In genomic region chr1:19987719-19988118, GRCh38 we compare ENCODE assay signal across 21 cellular contexts. TPM values are rescaled to one million over a fixed set of nuclear protein-coding genes. Genes with fewer than 3 reads are reported as not detected.
A peak's percentile ranks its signal among the peaks of the same experiment; 100 is the strongest.
DNase-seq lines count a peak whose midpoint lies in the region; ATAC-seq, FAIRE-seq and TF ChIP-seq lines count a peak whose summit lies in the region.
"Had no signal": no experiment of that assay in that cellular context is flagged by ENCODE, and none has a peak within 500 bp of the region (broad histone marks: within the 10 kb centered on the region; RNA-seq: fewer than 3 reads in every experiment).

No MANE protein-coding gene starts in this region.

- H2BK12ac ChIP-seq in H1 (ENCODE audit: low read depth, low read length), result no peak overlapping the region

- no peak overlapping the region for H2BK20ac ChIP-seq in H1 (ENCODE audit: low read length)

- DNase-seq in H1 (ENCODE audit: low read depth in 1 of 2, low spot score in 2 of 2) (no peak), HepG2 (ENCODE audit: low spot score) (peak; percentile 93), smooth muscle cell (lab: John Stamatoyannopoulos, UW; ENCODE audit: unreplicated experiment) (no peak), prostate gland (ENCODE audit: low spot score) (no peak), D721Med (ENCODE audit: insufficient read length, low spot score) (no peak), GM10266 (ENCODE audit: extremely low spot score) (no peak)
- DNase-seq: C1 segment of cervical spinal cord; Calu3; CD4-positive, alpha-beta memory T cell; COR-L47; DMS153; DND-41; HCEC 1CT had no signal

- H2BK15ac ChIP-seq in H1 (ENCODE audit: low read length), result no peak overlapping the region

- no peaks in the 10 kb centered on the region for H3K79me1 ChIP-seq in H1 (ENCODE audit: low read depth, low read length)

- H3K27me3 ChIP-seq in H1 (replicated peaks in 1 of 4; ENCODE audit: control insufficient read depth in 3 of 4, extremely low read depth in 1 of 4, insufficient read depth in 3 of 4, low read length in 3 of 4) (no peaks in the 10 kb centered on the region), HepG2 (ENCODE audit: control insufficient read depth in 1 of 2, insufficient read depth in 2 of 2, low read length in 2 of 2) (no peaks in the 10 kb centered on the region), smooth muscle cell (ENCODE audit: low read depth) (no peaks in the 10 kb centered on the region), prostate gland (replicated peaks; ENCODE audit: insufficient read depth) (no peaks in the 10 kb centered on the region)

- H3K4me1 ChIP-seq in H1 (replicated peaks in 1 of 4; ENCODE audit: control insufficient read depth in 3 of 4, insufficient read depth in 4 of 4, low read length in 3 of 4) (peaks cover 6 to 13% (median 11%) of the 10 kb centered on the region in 4 experiments; a peak in 6 of 7 replicates), HepG2 (ENCODE audit: insufficient read depth, low read length) (peaks cover 37% of the 10 kb centered on the region), smooth muscle cell (ENCODE audit: low read depth) (no peaks in the 10 kb centered on the region), prostate gland (replicated peaks) (no peaks in the 10 kb centered on the region)

- no peaks in the 10 kb centered on the region for H3K23me2 ChIP-seq in H1 (ENCODE audit: low read depth, low read length)

- no peak overlapping the region for H4K8ac ChIP-seq in H1 (ENCODE audit: extremely low read depth, insufficient read depth, low read length)

- H4K20me1 ChIP-seq in H1 (replicated peaks in 1 of 2; ENCODE audit: control insufficient read depth in 1 of 2, insufficient read depth in 2 of 2, low read length in 2 of 2), result no peaks in the 10 kb centered on the region
- H4K20me1 ChIP-seq in HepG2 (ENCODE audit: insufficient read depth, low read length), result no peaks in the 10 kb centered on the region
- no peaks in the 10 kb centered on the region for H4K20me1 ChIP-seq in smooth muscle cell (ENCODE audit: low read depth)

- H3K9me3 ChIP-seq in H1 (ENCODE audit: insufficient read depth in 2 of 2, low read depth in 1 of 2, low read length in 1 of 2) (peaks cover 0 to 7% of the 10 kb centered on the region in 2 experiments; a peak in 1 of 4 replicates), HepG2 (ENCODE audit: low read length) (no peaks in the 10 kb centered on the region), smooth muscle cell (replicated peaks; ENCODE audit: low read depth) (no peaks in the 10 kb centered on the region), prostate gland (no peaks in the 10 kb centered on the region)

- no peak overlapping the region for H4K91ac ChIP-seq in H1 (replicated peaks; ENCODE audit: insufficient read length, low read length)

- TF ChIP-seq CTCF in H1 (IDR thresholded peaks at IDR 0.05; ENCODE audit: control extremely low read depth in 1 of 3, insufficient read depth in 1 of 3, low read depth in 1 of 3, low read length in 3 of 3) (no peak), HepG2 (CRISPR knock-in tag; IDR thresholded peaks at IDR 0.05) (no peak), smooth muscle cell (IDR thresholded peaks at IDR 0.05; ENCODE audit: borderline replicate concordance, insufficient read depth, poor library complexity, severe bottlenecking) (no peak), prostate gland (IDR thresholded peaks at IDR 0.05) (no peak), D721Med (IDR thresholded peaks at IDR 0.05; ENCODE audit: insufficient read depth, missing control alignments) (no peak), GM10266 (IDR thresholded peaks at IDR 0.05; ENCODE audit: control insufficient read depth, insufficient read depth, low read depth, missing control alignments) (no peak)

- H2BK120ac ChIP-seq in H1 (replicated peaks; ENCODE audit: low read depth, low read length), result peak overlapping the region; percentile 97

- no peak overlapping the region for H2BK5ac ChIP-seq in H1 (ENCODE audit: low read depth, low read length)

- no peak overlapping the region for H3K56ac ChIP-seq in H1 (replicated peaks; ENCODE audit: insufficient read length, low read depth, low read length)

- CTCF ChIA-PET in H1 (lab: Charles Lee; ENCODE audit: partially characterized antibody) (interaction anchor here (1.9 kb wide), 1 partner anchor 13 kb away, joined by 8 read pairs; no protein-coding TSS in a partner anchor), HepG2 (lab: Yijun Ruan, JAX; ENCODE audit: low intra/inter-chr PET ratio, low total read pairs) (interaction anchor here (0.8 kb wide), 1 partner anchor 13 kb away, joined by 3 read pairs; no protein-coding TSS in a partner anchor)

- H4K5ac ChIP-seq in H1 (ENCODE audit: insufficient read length, low read depth, low read length), result no peak overlapping the region

- H3K4me2 ChIP-seq in H1 (ENCODE audit: insufficient read depth in 1 of 2, low read depth in 2 of 2, low read length in 2 of 2) (no peak overlapping the region), HepG2 (ENCODE audit: low read depth, low read length) (peak overlapping the region; percentile 33; the same call in 1 of the 2 replicates), smooth muscle cell (peak overlapping the region; percentile 75)

- ATAC-seq in HepG2, result peak; percentile 65
- ATAC-seq: GM23338 had no signal

- H3K79me2 ChIP-seq in H1 (ENCODE audit: control insufficient read depth in 1 of 2, insufficient read depth in 2 of 2, low read length in 2 of 2) (no peaks in the 10 kb centered on the region), HepG2 (ENCODE audit: insufficient read depth, low read length) (no peaks in the 10 kb centered on the region), smooth muscle cell (ENCODE audit: low read depth) (no peaks in the 10 kb centered on the region)

- no peak overlapping the region for H3K9ac ChIP-seq in H1 (replicated peaks in 1 of 4; ENCODE audit: extremely low read depth in 1 of 4, low read depth in 3 of 4, low read length in 3 of 4)
- no peak overlapping the region for H3K9ac ChIP-seq in HepG2 (ENCODE audit: insufficient read depth, low read depth, low read length)
- no peak overlapping the region for H3K9ac ChIP-seq in smooth muscle cell (ENCODE audit: low read depth)

- BruUV-seq in HepG2 (replicated peaks; lab: Mats Ljungman, UMichigan), result no TSS peak

- WGBS in H1 (ENCODE audit: extremely low coverage in 1 of 2, insufficient coverage in 1 of 2, insufficient read length in 1 of 2, insufficient replicate concordance in 2 of 2, low coverage in 1 of 2, low lambda C conversion rate in 2 of 2, missing lambda C conversion rate in 1 of 2), 2 experiments, result 81% methylated on average over 2 of the region's 2 CpGs; no CpG with 5 or more reads in 1 of the 2 experiments
- 1% methylated on average over 2 of the region's 2 CpGs for WGBS in HepG2 (ENCODE audit: low lambda C conversion rate)
- WGBS in smooth muscle cell (ENCODE audit: low lambda C conversion rate), result 81% methylated on average over 2 of the region's 2 CpGs
- WGBS in prostate gland, result 84% methylated on average over 2 of the region's 2 CpGs

- H2AFZ ChIP-seq in H1 (ENCODE audit: low read length), result no peak overlapping the region
- no peak overlapping the region for H2AFZ ChIP-seq in HepG2 (ENCODE audit: low read length)
- no peak overlapping the region for H2AFZ ChIP-seq in smooth muscle cell (ENCODE audit: low read depth)
- H2AFZ ChIP-seq: GM23338 had no signal

- H3K27ac ChIP-seq in H1 (ENCODE audit: low read depth, low read length) (no peak overlapping the region), HepG2 (ENCODE audit: extremely low read length, insufficient read depth, low read length) (no peak overlapping the region), smooth muscle cell (ENCODE audit: low read depth) (no peak overlapping the region), prostate gland (no peak overlapping the region)

- no peak overlapping the region for H2AK5ac ChIP-seq in H1 (ENCODE audit: low read depth, low read length)

- POLR2A ChIA-PET in H1 (lab: Charles Lee; ENCODE audit: partially characterized antibody), result no interaction called here
- POLR2A ChIA-PET in HepG2 (lab: Yijun Ruan, JAX), result interaction anchor here (0.6 to 1.7 kb wide), 3 partner anchors 10 to 61 kb away, joined by 3 to 10 read pairs (median 4); no protein-coding TSS in a partner anchor

- no peak overlapping the region for H3K14ac ChIP-seq in H1 (ENCODE audit: insufficient read length)

- TF ChIP-seq EP300 in H1 (IDR thresholded peaks at IDR 0.05; ENCODE audit: borderline replicate concordance in 1 of 2, low read depth in 2 of 2, low read length in 2 of 2) (no peak), HepG2 (IDR thresholded peaks at IDR 0.05; ENCODE audit: low read depth in 2 of 2, low read length in 2 of 2) (peak; percentile 53 to 92; a peak in 3 of 4 replicates), HepG2 (CRISPR knock-in tag; IDR thresholded peaks at IDR 0.05; ENCODE audit: borderline replicate concordance) (peak; percentile 87)

- H3K36me3 ChIP-seq in H1 (ENCODE audit: control insufficient read depth in 2 of 4, insufficient read depth in 4 of 4, low read length in 3 of 4) (peaks cover 0 to 2% (median 0%) of the 10 kb centered on the region in 4 experiments; a peak in 1 of 8 replicates), HepG2 (replicated peaks in 1 of 2; ENCODE audit: control insufficient read depth in 1 of 2, insufficient read depth in 2 of 2, low read length in 2 of 2) (no peaks in the 10 kb centered on the region), smooth muscle cell (ENCODE audit: low read depth) (no peaks in the 10 kb centered on the region), prostate gland (no peaks in the 10 kb centered on the region)

- TF ChIP-seq POLR2A in H1 (IDR thresholded peaks at IDR 0.05; ENCODE audit: control extremely low read depth in 1 of 2, low read depth in 2 of 2, low read length in 2 of 2) (no peak), HepG2 (IDR thresholded peaks at IDR 0.05; ENCODE audit: insufficient read depth in 1 of 2, low read depth in 2 of 2, low read length in 2 of 2) (no peak), prostate gland (IDR thresholded peaks at IDR 0.05) (no peak)

- in situ Hi-C loops in HepG2 (cut with HindIII; ENCODE audit: extremely low pct_ligation_motif_present, low pct_unique_long_range_greater_than_20kb), result no loop called here

- no peak overlapping the region for H3K4ac ChIP-seq in H1 (replicated peaks; ENCODE audit: insufficient read length, low read depth, low read length)

- H3K18ac ChIP-seq in H1 (ENCODE audit: extremely low read depth, low read length), result no peak overlapping the region

- H3K4me3 ChIP-seq in H1 (ENCODE audit: extremely low read depth in 1 of 4, insufficient read depth in 2 of 4, low read depth in 3 of 4, low read length in 4 of 4) (no peak overlapping the region), HepG2 (replicated peaks in 1 of 3; ENCODE audit: insufficient read depth in 1 of 3, low read depth in 2 of 3, low read length in 3 of 3) (no peak overlapping the region), smooth muscle cell (no peak overlapping the region), prostate gland (no peak overlapping the region)
- H3K4me3 ChIP-seq: GM23338 had no signal

- TF ChIP-seq RAD21 in H1 (IDR thresholded peaks at IDR 0.05 in 1 of 2, conservative IDR thresholded peaks at IDR 0.05 in 1 of 2; ENCODE audit: low read depth in 2 of 2, low read length in 2 of 2), result no peak
- TF ChIP-seq RAD21 in HepG2 (CRISPR knock-in tag; IDR thresholded peaks at IDR 0.05), result no peak

- peaks cover 7% of the 10 kb centered on the region for H3F3A ChIP-seq in smooth muscle cell (ENCODE audit: low read depth)

- H3K23ac ChIP-seq in H1 (ENCODE audit: insufficient read length), result no peak overlapping the region

- intact Hi-C loops in HepG2 (cut with micrococcal nuclease; ENCODE audit: unreplicated experiment) (no loop called here), prostate gland (cut with DNase I) (no loop called here)

- FAIRE-seq in H1 (lab: Jason Lieb, UNC) (no peak), HepG2 (lab: Jason Lieb, UNC) (peak; percentile 56), D721Med (lab: Jason Lieb, UNC) (no peak)
- FAIRE-seq: G401.6, GM12891, GM18507 had no signal

RNA-seq across cellular contexts. Expression of gene PLA2G2A, which starts 8.3 kb away (rescaled TPM):
- total RNA-seq in H1 (2021; fragmentation: NEBNext Ultra II Directional; extraction: Animal tissue kit (Norgen Biotek cat#: 25700)), result 0.69 and 1.0 TPM in 2 replicates
- 2.1 and 3.7 TPM in 2 replicates for polyA plus RNA-seq in H1 (2011; rRNA removed)
- 3.3 TPM for polyA plus RNA-seq in H1 (2011; cell fraction: cytosol; rRNA removed)
- 1.5 TPM for polyA plus RNA-seq in H1 (2011; cell fraction: nucleus; rRNA removed)
- polyA plus RNA-seq in H1 (2012, experiment 1 of 2), result 1.1 to 2.0 TPM (median 1.6 TPM) in 4 replicates
- polyA plus RNA-seq in H1 (2012, experiment 2 of 2), result 3.6 TPM
- 0.75 TPM for polyA plus RNA-seq in H1 (2013, experiment 1 of 2)
- 1.2 TPM for polyA plus RNA-seq in H1 (2013, experiment 2 of 2)
- 1.5 and 1.9 TPM in 2 replicates for polyA minus RNA-seq in H1 (2011; rRNA and poly(A)+ RNA removed)
- polyA minus RNA-seq in H1 (2011; cell fraction: cytosol; rRNA and poly(A)+ RNA removed), result 1.5 TPM
- polyA minus RNA-seq in H1 (2011; cell fraction: nucleus; rRNA and poly(A)+ RNA removed), result not detected
- 0.35 and 0.77 TPM in 2 replicates for total RNA-seq in HepG2 (2016; rRNA removed; fragmentation: Illumina TruSeq; extraction: Trizol)
- total RNA-seq in HepG2 (2016; cell fraction: cytosol; rRNA removed; fragmentation: Illumina TruSeq; extraction: Trizol; ENCODE audit: low read depth), result 0.62 and 0.81 TPM in 2 replicates
- total RNA-seq in HepG2 (2016; cell fraction: insoluble cytoplasmic fraction; rRNA removed; fragmentation: Illumina TruSeq; extraction: Trizol), result 0.50 and 0.54 TPM in 2 replicates
- total RNA-seq in HepG2 (2016; cell fraction: membrane; rRNA removed; fragmentation: Illumina TruSeq; extraction: Trizol), result 0.62 TPM in 2 replicates
- 0.87 and 1.2 TPM in 2 replicates for total RNA-seq in HepG2 (2016; cell fraction: nucleus; rRNA removed; fragmentation: Illumina TruSeq; extraction: Trizol)
- polyA plus RNA-seq in HepG2 (2011; rRNA removed), result 15.2 and 30.3 TPM in 2 replicates
- 29.8 and 39.3 TPM in 2 replicates for polyA plus RNA-seq in HepG2 (2011; cell fraction: cytosol; rRNA removed)
- 6.5 and 8.5 TPM in 2 replicates for polyA plus RNA-seq in HepG2 (2011; cell fraction: nucleus; rRNA removed)
- 1.8 and 14.7 TPM in 2 replicates for polyA plus RNA-seq in HepG2 (2012)
- polyA plus RNA-seq in HepG2 (2016; cell fraction: cytosol; fragmentation: Illumina TruSeq; extraction: Trizol; ENCODE audit: low read depth), result 2.7 and 4.0 TPM in 2 replicates
- 3.4 and 6.1 TPM in 2 replicates for polyA plus RNA-seq in HepG2 (2016; cell fraction: insoluble cytoplasmic fraction; fragmentation: Illumina TruSeq; extraction: Trizol; ENCODE audit: low read depth)
- 3.0 and 3.6 TPM in 2 replicates for polyA plus RNA-seq in HepG2 (2016; cell fraction: membrane; fragmentation: Illumina TruSeq; extraction: Trizol; ENCODE audit: low read depth)
- polyA plus RNA-seq in HepG2 (2016; cell fraction: nucleus; fragmentation: Illumina TruSeq; extraction: Trizol; ENCODE audit: insufficient read depth, low read depth), result 8.8 and 12.2 TPM in 2 replicates
- polyA minus RNA-seq in HepG2 (2011; rRNA and poly(A)+ RNA removed; ENCODE audit: low replicate concordance), result 15.0 TPM in 1 of 2 replicates, not detected in the other
- polyA minus RNA-seq in HepG2 (2011; cell fraction: cytosol; rRNA and poly(A)+ RNA removed), result 11.4 and 11.5 TPM in 2 replicates
- polyA minus RNA-seq in HepG2 (2011; cell fraction: nucleus; rRNA and poly(A)+ RNA removed), result 3.3 and 4.6 TPM in 2 replicates
- total RNA-seq in smooth muscle cell, result 25.5 and 26.3 TPM in 2 replicates
- 102 and 163 TPM in 2 replicates for polyA plus RNA-seq in smooth muscle cell
- total RNA-seq in prostate gland, result 100 to 1,000 TPM; 106 to 146 TPM
- total RNA-seq: A172; A673; Calu3; CD4-positive, alpha-beta memory T cell; GM23338; H7 had no signal
- polyA plus RNA-seq: BJ; CD4-positive, alpha-beta memory T cell had no signal

Comparison
In these comparisons a context has a peak if more than half of its experiments do, and no peak if none do; other contexts are left out.
1. H3K4me2 ChIP-seq: peak in HepG2 (single experiment) and smooth muscle cell (single experiment); none in H1 (0 of 2).
2. RNA of gene PLA2G2A, which starts 8.3 kb away (total RNA-seq): 106 to 146 TPM in prostate gland and 25.5 to 26.3 TPM in smooth muscle cell; 0.69 to 1.0 TPM in H1 and 0.35 to 1.2 TPM in HepG2; every median in the first group is over 10 times any median in the second.
3. Of the 41 proteins assayed by ChIP-seq in both HepG2 and H1: peak only in HepG2: ATF2, ATF3, CEBPB, EP300, FOSL1, HDAC2 and 2 more; only in H1: none; in both: none; in neither: 29; mixed calls (peak in some experiments, not most) for 4.